ENCODE assay signal across 26 cellular contexts in genomic region chr17:13883659-13884058, GRCh38.
DNase-seq lines count a peak whose midpoint lies in the region; ATAC-seq, FAIRE-seq and TF ChIP-seq lines count a peak whose summit lies in the region.
"Had no signal": no experiment of that assay in that cellular context is flagged by ENCODE, and none has a peak within 500 bp of the region (broad histone marks: within the 10 kb centered on the region; RNA-seq: fewer than 3 reads in every experiment).

No MANE protein-coding gene starts in this region.

- H3K4me2 ChIP-seq in HepG2 (ENCODE audit: low read depth, low read length) (no peak overlapping the region), PC-3 (ENCODE audit: low read length) (no peak overlapping the region)
- H3K4me2 ChIP-seq: BLaER1 had no signal

- DNase-seq in right lobe of liver: no peak
- no peak for DNase-seq in HepG2 (ENCODE audit: low spot score)
- peak; percentile 7 for DNase-seq in PC-3
- DNase-seq: 8988T; ACHN; BE2C; C1 segment of cervical spinal cord; CD4-positive, alpha-beta memory T cell; CD4-positive, CD25-positive, alpha-beta regulatory T cell; CD8-positive, alpha-beta memory T cell; COR-L47; DMS 273 treated with DMSO at 0.1 percent for 48 hours; DMS153; DMS53; DMS79; DND-41; EL; GDM1 had no signal

- CTCF ChIA-PET in HepG2 (lab: Yijun Ruan, JAX; ENCODE audit: low intra/inter-chr PET ratio, low total read pairs): no interaction called here
- CTCF ChIA-PET in PC-3 (lab: Charles Lee): no interaction called here

- H3F3A ChIP-seq in PC-3 (ENCODE audit: low read length, unreplicated experiment): no peaks in the 10 kb centered on the region

- no peak for FAIRE-seq in HepG2 (lab: Jason Lieb, UNC)
- FAIRE-seq: A204.1, GM12878, GM12892, GM18507, GM19239 had no signal

- H3K9me2 ChIP-seq in PC-3 (replicated peaks; ENCODE audit: low read length): no peaks in the 10 kb centered on the region

- TF ChIP-seq EP300 in HepG2 (IDR thresholded peaks at IDR 0.05; ENCODE audit: low read depth in 2 of 2, low read length in 2 of 2) (no peak), HepG2 (CRISPR knock-in tag; IDR thresholded peaks at IDR 0.05; ENCODE audit: borderline replicate concordance) (no peak)

- H3K36me3 ChIP-seq in right lobe of liver: no peaks in the 10 kb centered on the region
- H3K36me3 ChIP-seq in HepG2 (replicated peaks in 1 of 2; ENCODE audit: control insufficient read depth in 1 of 2, insufficient read depth in 2 of 2, low read length in 2 of 2): no peaks in the 10 kb centered on the region
- no peaks in the 10 kb centered on the region for H3K36me3 ChIP-seq in PC-3 (ENCODE audit: low read depth, low read length)
- H3K36me3 ChIP-seq: BE2C, BLaER1 had no signal

- no peak overlapping the region for H3K9ac ChIP-seq in HepG2 (ENCODE audit: insufficient read depth, low read depth, low read length)
- H3K9ac ChIP-seq in PC-3 (ENCODE audit: low read length): no peak overlapping the region
- H3K9ac ChIP-seq: BLaER1 had no signal

- H3K27ac ChIP-seq in right lobe of liver: no peak overlapping the region
- no peak overlapping the region for H3K27ac ChIP-seq in HepG2 (ENCODE audit: extremely low read length, insufficient read depth, low read length)
- H3K27ac ChIP-seq in PC-3 (ENCODE audit: low read length): no peak overlapping the region
- H3K27ac ChIP-seq: BLaER1 had no signal

- H3K4me3 ChIP-seq in right lobe of liver (no peak overlapping the region), HepG2 (replicated peaks in 1 of 3; ENCODE audit: insufficient read depth in 1 of 3, low read depth in 2 of 3, low read length in 3 of 3) (no peak overlapping the region), PC-3 (ENCODE audit: low read length) (no peak overlapping the region)
- H3K4me3 ChIP-seq: BLaER1, GM12878 had no signal

- 34% methylated on average over 3 of the region's 3 CpGs for WGBS in right lobe of liver (ENCODE audit: insufficient coverage, low coverage, low lambda C conversion rate, missing lambda C conversion rate)
- WGBS in HepG2 (ENCODE audit: low lambda C conversion rate): 18% methylated on average over 3 of the region's 3 CpGs

- no peaks in the 10 kb centered on the region for H3K9me3 ChIP-seq in right lobe of liver
- H3K9me3 ChIP-seq in HepG2 (ENCODE audit: low read length): no peaks in the 10 kb centered on the region
- 0 out of 2 replicates have a peak, but pooled peaks cover 3% of the 10 kb centered on the region for H3K9me3 ChIP-seq in PC-3 (ENCODE audit: low read length)
- H3K9me3 ChIP-seq: BE2C, BLaER1 had no signal

- TF ChIP-seq RAD21 in HepG2 (CRISPR knock-in tag; IDR thresholded peaks at IDR 0.05): no peak

- intact Hi-C loops in right lobe of liver (cut with DNase I): no loop called here
- intact Hi-C loops in HepG2 (cut with micrococcal nuclease; ENCODE audit: unreplicated experiment): no loop called here
- intact Hi-C loops in PC-3 (cut with micrococcal nuclease): no loop called here

- H4K20me1 ChIP-seq in HepG2 (ENCODE audit: insufficient read depth, low read length) (no peaks in the 10 kb centered on the region), PC-3 (ENCODE audit: low read length) (no peaks in the 10 kb centered on the region)
- H4K20me1 ChIP-seq: BLaER1 had no signal

- in situ Hi-C loops in HepG2 (cut with HindIII; ENCODE audit: extremely low pct_ligation_motif_present, low pct_unique_long_range_greater_than_20kb): no loop called here

- POLR2A ChIA-PET in HepG2 (lab: Yijun Ruan, JAX) (no interaction called here), PC-3 (lab: Charles Lee; ENCODE audit: unreplicated experiment) (no interaction called here)

- no peaks in the 10 kb centered on the region for H3K27me3 ChIP-seq in right lobe of liver
- no peaks in the 10 kb centered on the region for H3K27me3 ChIP-seq in HepG2 (ENCODE audit: control insufficient read depth in 1 of 2, insufficient read depth in 2 of 2, low read length in 2 of 2)
- H3K27me3 ChIP-seq in PC-3 (ENCODE audit: low read length): peaks cover 24% of the 10 kb centered on the region
- H3K27me3 ChIP-seq: BE2C, BLaER1 had no signal

- no TSS peak for BruUV-seq in HepG2 (replicated peaks; lab: Mats Ljungman, UMichigan)
- no TSS peak for BruUV-seq in PC-3 (replicated peaks; lab: Mats Ljungman, UMichigan)

- TF ChIP-seq POLR2A in right lobe of liver (IDR thresholded peaks at IDR 0.05) (no peak), HepG2 (IDR thresholded peaks at IDR 0.05; ENCODE audit: insufficient read depth in 1 of 2, low read depth in 2 of 2, low read length in 2 of 2) (no peak)

- ATAC-seq in right lobe of liver (peak; percentile 48 to 59 (median 54)), HepG2 (no peak), PC-3 (no peak), HG03159 (IDR thresholded peaks at IDR 0.05; ENCODE audit: unreplicated experiment) (no peak), GM19023 (IDR thresholded peaks at IDR 0.05; ENCODE audit: unreplicated experiment) (no peak)
- ATAC-seq: GM12878 had no signal

- H3K4me1 ChIP-seq in right lobe of liver (no peaks in the 10 kb centered on the region), HepG2 (ENCODE audit: insufficient read depth, low read length) (peaks cover 16% of the 10 kb centered on the region; the same call in 1 of the 2 replicates), PC-3 (ENCODE audit: insufficient read depth, low read length) (no peaks in the 10 kb centered on the region)
- H3K4me1 ChIP-seq: BE2C, BLaER1 had no signal

- H3K79me2 ChIP-seq in HepG2 (ENCODE audit: insufficient read depth, low read length) (no peaks in the 10 kb centered on the region), PC-3 (ENCODE audit: low read length) (no peaks in the 10 kb centered on the region)

- TF ChIP-seq CTCF in right lobe of liver (IDR thresholded peaks at IDR 0.05): no peak
- TF ChIP-seq CTCF in HepG2 (CRISPR knock-in tag; IDR thresholded peaks at IDR 0.05): no peak
- TF ChIP-seq CTCF in PC-3 (conservative IDR thresholded peaks at IDR 0.05; ENCODE audit: low read depth, low read length): no peak

- H2AFZ ChIP-seq in HepG2 (ENCODE audit: low read length) (no peak overlapping the region), PC-3 (ENCODE audit: low read length) (no peak overlapping the region)

TF ChIP-seq in HepG2, 621 proteins besides CTCF, POLR2A, EP300 and RAD21:
- TF ChIP-seq HNF4A (CRISPR knock-in tag; IDR thresholded peaks at IDR 0.05): no peak
- no peak for TF ChIP-seq SALL2 (CRISPR knock-in tag; IDR thresholded peaks at IDR 0.05)
- no peak for TF ChIP-seq NR0B2 (CRISPR knock-in tag; IDR thresholded peaks at IDR 0.05)
- TF ChIP-seq MZF1 (CRISPR knock-in tag; IDR thresholded peaks at IDR 0.05; ENCODE audit: borderline replicate concordance): no peak
- TF ChIP-seq ZNF788 (CRISPR knock-in tag; IDR thresholded peaks at IDR 0.05; ENCODE audit: borderline replicate concordance): no peak
- no peak for TF ChIP-seq ZNF776 (CRISPR knock-in tag; IDR thresholded peaks at IDR 0.05)
- TF ChIP-seq GLI4 (CRISPR knock-in tag; IDR thresholded peaks at IDR 0.05; ENCODE audit: borderline replicate concordance): no peak
- no peak for TF ChIP-seq ARNTL (CRISPR knock-in tag; IDR thresholded peaks at IDR 0.05)
- TF ChIP-seq PHB2 (IDR thresholded peaks at IDR 0.05; ENCODE audit: partially characterized antibody): no peak
- TF ChIP-seq ELF1 (CRISPR knock-in tag; IDR thresholded peaks at IDR 0.05): no peak
- no peak for TF ChIP-seq JUN (CRISPR knock-in tag; IDR thresholded peaks at IDR 0.05)
- TF ChIP-seq SRSF9 (IDR thresholded peaks at IDR 0.05; ENCODE audit: borderline replicate concordance, insufficient read depth, low read depth, low read length, poor library complexity, severe bottlenecking): no peak
- TF ChIP-seq ZNF281 (CRISPR knock-in tag; IDR thresholded peaks at IDR 0.05; ENCODE audit: borderline replicate concordance): no peak
- TF ChIP-seq ZNF644 (CRISPR knock-in tag; IDR thresholded peaks at IDR 0.05; ENCODE audit: low read depth): no peak

Comparison
In these comparisons a context has a peak if more than half of its experiments do, and no peak if none do; other contexts are left out.
1. ATAC-seq: peak in right lobe of liver (4 of 4); none in HepG2 (single experiment), PC-3 (single experiment), HG03159 (single experiment) and GM19023 (single experiment).